Comparison of ENCODE assay signal across 9 cellular contexts in genomic region chr6:27871919-27872633, GRCh38. TPM values are rescaled to one million over a fixed set of nuclear protein-coding genes. Genes with fewer than 3 reads are reported as not detected.
DNase-seq lines count a peak whose midpoint lies in the region; ATAC-seq, FAIRE-seq and TF ChIP-seq lines count a peak whose summit lies in the region.
"Had no signal": no experiment of that assay in that cellular context is flagged by ENCODE, and none has a peak within 500 bp of the region (broad histone marks: within the 10 kb centered on the region; RNA-seq: fewer than 3 reads in every experiment).

No MANE protein-coding gene starts in this region.

- intact Hi-C loops in upper lobe of right lung (cut with DNase I), result no loop called here

- peak overlapping the region; percentile 98 for H3K9ac ChIP-seq in HUES64 (ENCODE audit: low read depth, low read length)

- WGBS in HUES64, result 55% methylated on average over 50 of the region's 50 CpGs

- peak overlapping the region; percentile 74 for H3K4me3 ChIP-seq in HUES64 (ENCODE audit: low read length)
- H3K4me3 ChIP-seq in upper lobe of right lung, result peak overlapping the region; percentile 67

- ATAC-seq in GM21390 (IDR thresholded peaks at IDR 0.05; ENCODE audit: unreplicated experiment) (peak; percentile 45), foreskin keratinocyte (peak; percentile 74), omental fat pad (ENCODE audit: low FRiP score) (peak; percentile 89), upper lobe of right lung (peak; percentile 90)

- peak; percentile 95 for DNase-seq in DMS153 (lab: John Stamatoyannopoulos, UW)
- DNase-seq in RCC 7860 (ENCODE audit: low spot score), result peak; percentile 79
- peak; percentile 84 for DNase-seq in activated gamma-delta T cell treated with Interleukin-2 at 50 U/mL for 16 hours
- peak; percentile 88 to 94 for DNase-seq in foreskin keratinocyte
- DNase-seq in omental fat pad (ENCODE audit: low spot score), result no peak
- peak; percentile 82 for DNase-seq in upper lobe of right lung

- H3K27ac ChIP-seq in HUES64 (ENCODE audit: low read depth, low read length) (peak overlapping the region; percentile 86), foreskin keratinocyte (peak overlapping the region; percentile 76), upper lobe of right lung (peak overlapping the region; percentile 88)

- TF ChIP-seq CTCF in foreskin keratinocyte (conservative IDR thresholded peaks at IDR 0.05) (peak; percentile 49), omental fat pad (IDR thresholded peaks at IDR 0.05) (no peak), upper lobe of right lung (IDR thresholded peaks at IDR 0.05) (peak; percentile 18)

- FAIRE-seq in RCC 7860 (lab: Jason Lieb, UNC), result no peak
- FAIRE-seq: islet of Langerhans had no signal

- H3K9me3 ChIP-seq in HUES64 (ENCODE audit: insufficient read depth, low read depth, low read length) (no peaks in the 10 kb centered on the region), upper lobe of right lung (no peaks in the 10 kb centered on the region)

- H3K36me3 ChIP-seq in HUES64 (ENCODE audit: insufficient read depth, low read length), result no peaks in the 10 kb centered on the region
- no peaks in the 10 kb centered on the region for H3K36me3 ChIP-seq in upper lobe of right lung

- H3K27me3 ChIP-seq in HUES64 (ENCODE audit: insufficient read depth, low read length) (no peaks in the 10 kb centered on the region), foreskin keratinocyte (no peaks in the 10 kb centered on the region), upper lobe of right lung (peaks cover 43% of the 10 kb centered on the region)

- H3K4me1 ChIP-seq in HUES64 (ENCODE audit: insufficient read depth, low read length) (peaks cover 15% of the 10 kb centered on the region), foreskin keratinocyte (no peaks in the 10 kb centered on the region), upper lobe of right lung (peaks cover 14% of the 10 kb centered on the region)

RNA-seq across cellular contexts. Expression of gene OR2B2, which starts 40.1 kb away (rescaled TPM):
- not detected for polyA plus RNA-seq in HUES64 (2013, experiment 1 of 2)
- not detected for polyA plus RNA-seq in HUES64 (2013, experiment 2 of 2)
- total RNA-seq in foreskin keratinocyte (not detected in 2 replicates), omental fat pad (not detected), upper lobe of right lung (not detected)
- polyA plus RNA-seq in foreskin keratinocyte, result not detected in 2 replicates

Comparison
In these comparisons a context has a peak if more than half of its experiments do, and no peak if none do; other contexts are left out.
1. CTCF ChIP-seq: peak in foreskin keratinocyte (single experiment) and upper lobe of right lung (single experiment); none in omental fat pad (0 of 3).
2. Peak in every context shown above with its lines, with median percentiles within 50 percentile points of each other: ATAC-seq and H3K27ac ChIP-seq.